Comparison of ENCODE assay signal across 8 cellular contexts in the genomic region with DNA sequence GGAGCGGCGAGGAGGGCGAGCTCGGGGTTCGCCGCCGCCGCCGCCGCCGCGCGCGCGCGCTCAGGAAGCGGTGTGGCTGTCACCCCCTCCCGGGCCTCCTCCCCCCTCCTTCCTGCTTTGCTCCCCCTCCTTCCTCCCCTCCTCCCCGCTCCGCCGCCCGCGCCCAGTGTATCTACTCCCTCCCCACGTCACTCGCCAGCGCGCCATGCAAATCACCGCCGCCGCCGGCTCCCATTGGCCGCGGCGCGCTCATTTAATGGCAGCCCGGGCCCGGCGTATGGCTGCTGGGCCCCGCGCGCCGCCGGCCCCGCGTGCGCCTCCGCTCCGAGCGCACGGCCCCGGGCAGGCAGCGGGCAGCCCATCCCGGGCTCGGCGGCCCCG. TPM values are rescaled to one million over a fixed set of nuclear protein-coding genes. Genes with fewer than 3 reads are reported as not detected.
DNase-seq lines count a peak whose midpoint lies in the region; ATAC-seq and TF ChIP-seq lines count a peak whose summit lies in the region.

No MANE protein-coding gene starts in this region.

- no peak overlapping the region for H3K4me2 ChIP-seq in fibroblast of lung (ENCODE audit: extremely low read depth, insufficient read depth, low read length)
- peak overlapping the region; percentile 49 for H3K4me2 ChIP-seq in trophoblast cell (ENCODE audit: low read length)

- peaks cover 17% of the 10 kb centered on the region for H3K9me3 Mint-ChIP-seq in activated CD8-positive, alpha-beta T cell treated with anti-CD3 and anti-CD28 coated beads, Interleukin-2, amount 10 ng/mL, durations not matched to agents 7 days and 5 days (ENCODE audit: insufficient read depth)

- H3K23ac ChIP-seq in trophoblast cell (ENCODE audit: low read length): no peak overlapping the region

- no peak overlapping the region for H4K91ac ChIP-seq in trophoblast cell (ENCODE audit: low read depth, low read length)

- no peak overlapping the region for H2BK120ac ChIP-seq in trophoblast cell (ENCODE audit: insufficient read depth, low read length, poor library complexity)

- H3K27me3 ChIP-seq in fibroblast of lung (ENCODE audit: control insufficient read depth, insufficient read depth, low read length) (peaks cover 39% of the 10 kb centered on the region), trophoblast cell (ENCODE audit: insufficient read depth, low read length) (peaks cover 87% of the 10 kb centered on the region), transverse colon (peaks cover 96% of the 10 kb centered on the region)

- H3K18ac ChIP-seq in trophoblast cell (ENCODE audit: low read length): no peak overlapping the region

- no peak overlapping the region for H3K27ac Mint-ChIP-seq in activated CD8-positive, alpha-beta T cell treated with anti-CD3 and anti-CD28 coated beads, Interleukin-2, amount 10 ng/mL, durations not matched to agents 7 days and 5 days

- peak; percentile 36 for ATAC-seq in activated CD8-positive, alpha-beta T cell treated with anti-CD3 and anti-CD28 coated beads, Interleukin-2, amount 10 ng/mL, durations not matched to agents 7 days and 5 days
- ATAC-seq in GM21526 (IDR thresholded peaks at IDR 0.05; ENCODE audit: low FRiP score, unreplicated experiment): no peak

- DNase-seq in NCI-H128 (lab: John Stamatoyannopoulos, UW; ENCODE audit: unreplicated experiment): peak; percentile 86
- peak; percentile 35 for DNase-seq in activated CD8-positive, alpha-beta T cell treated with anti-CD3 and anti-CD28 coated beads, Interleukin-2, amount 10 ng/mL, durations not matched to agents 7 days and 5 days
- DNase-seq in fibroblast of lung (ENCODE audit: low read depth in 2 of 2): peak; percentile 38 to 49
- no peak for DNase-seq in trophoblast cell
- peak; percentile 45 for DNase-seq in transverse colon
- no peak for DNase-seq in SHP77 (lab: John Stamatoyannopoulos, UW)
- no peak for DNase-seq in GM13976 (ENCODE audit: low spot score)

- no peak overlapping the region for H3K4me3 ChIP-seq in fibroblast of lung (replicated peaks in 1 of 4; ENCODE audit: control extremely low read depth in 1 of 4, insufficient read depth in 1 of 4, low read depth in 3 of 4, low read length in 4 of 4)
- no peak overlapping the region for H3K4me3 ChIP-seq in trophoblast cell (ENCODE audit: low read depth, low read length)
- H3K4me3 ChIP-seq in transverse colon: peak overlapping the region in 3 of 4 donors; percentile 10 to 41 (median 20)

- CTCF ChIA-PET in activated CD8-positive, alpha-beta T cell treated with anti-CD3 and anti-CD28 coated beads, Interleukin-2, amount 10 ng/mL, durations not matched to agents 7 days and 5 days (lab: Charles Lee): no interaction called here

- H3K27ac ChIP-seq in fibroblast of lung (ENCODE audit: insufficient read depth, low read length) (no peak overlapping the region), trophoblast cell (ENCODE audit: low read depth, low read length) (no peak overlapping the region), transverse colon (no peak overlapping the region)

- TF ChIP-seq CTCF in fibroblast of lung (conservative IDR thresholded peaks at IDR 0.05 in 1 of 2, IDR thresholded peaks at IDR 0.05 in 1 of 2; ENCODE audit: low read depth in 1 of 2, low read length in 2 of 2) (no peak), transverse colon (IDR thresholded peaks at IDR 0.05) (no peak), GM13976 (IDR thresholded peaks at IDR 0.05; ENCODE audit: borderline replicate concordance, control extremely low read depth, extremely low read depth, insufficient read depth, missing control alignments) (no peak)

- no CpG with 5 or more reads among the region's 56 CpGs for WGBS in trophoblast cell (ENCODE audit: extremely low coverage, insufficient coverage, insufficient read length)
- WGBS in transverse colon (ENCODE audit: low coverage in 1 of 2), 2 donors: 20% methylated on average over 31 of the region's 56 CpGs; no CpG with 5 or more reads in 1 of the 2 donors

- TF ChIP-seq POLR2A in transverse colon (IDR thresholded peaks at IDR 0.05): no peak

- H4K20me1 ChIP-seq in fibroblast of lung (ENCODE audit: control insufficient read depth, extremely low read depth, insufficient read depth, low read length): no peaks in the 10 kb centered on the region

- H3K9me3 ChIP-seq in fibroblast of lung (ENCODE audit: control insufficient read depth, insufficient read depth, low read depth, low read length) (no peaks in the 10 kb centered on the region), trophoblast cell (ENCODE audit: insufficient read depth, low read depth, low read length) (peaks cover 6% of the 10 kb centered on the region), transverse colon (no peaks in the 10 kb centered on the region)

- no peaks in the 10 kb centered on the region for H3K79me1 ChIP-seq in trophoblast cell (ENCODE audit: low read length)

- H2AFZ ChIP-seq in fibroblast of lung (ENCODE audit: low read length): no peak overlapping the region
- no peak overlapping the region for H2AFZ ChIP-seq in trophoblast cell (ENCODE audit: insufficient read depth, low read length, poor library complexity)

- H3K4me1 ChIP-seq in fibroblast of lung (ENCODE audit: control insufficient read depth, extremely low read depth, insufficient read depth, low read length) (no peaks in the 10 kb centered on the region), trophoblast cell (ENCODE audit: control insufficient read depth in 1 of 2, insufficient read depth in 2 of 2, low read length in 2 of 2) (peaks cover 7 to 8% of the 10 kb centered on the region in 2 experiments), transverse colon (peaks cover 0 to 36% (median 7%) of the 10 kb centered on the region in 4 donors)

- H2BK12ac ChIP-seq in trophoblast cell (ENCODE audit: low read length): no peak overlapping the region

- TF ChIP-seq EP300 in transverse colon (IDR thresholded peaks at IDR 0.05; ENCODE audit: low read depth): no peak

- POLR2A ChIA-PET in activated CD8-positive, alpha-beta T cell treated with anti-CD3 and anti-CD28 coated beads, Interleukin-2, amount 10 ng/mL, durations not matched to agents 7 days and 5 days (lab: Charles Lee): no interaction called here

- intact Hi-C loops in transverse colon (cut with DNase I; ENCODE audit: low total_unique reads): no loop called here

- no peak overlapping the region for H3K4ac ChIP-seq in trophoblast cell (ENCODE audit: low read depth, low read length)

- in situ Hi-C loops in transverse colon (cut with MboI; ENCODE audit: low pct_ligation_motif_present in 1 of 4, low pct_unique_long_range_greater_than_20kb in 1 of 4, low sequenced_read_pairs in 3 of 4): no loop called here
- in situ Hi-C loops in GM13976 (cut with MboI; ENCODE audit: low sequenced_read_pairs, unreplicated experiment): no loop called here

- H2BK5ac ChIP-seq in trophoblast cell (ENCODE audit: low read depth, low read length, poor library complexity): no peak overlapping the region

- H3K9ac ChIP-seq in fibroblast of lung (ENCODE audit: insufficient read depth, low read length) (no peak overlapping the region), trophoblast cell (ENCODE audit: low read length) (no peak overlapping the region)

- no peak overlapping the region for H4K12ac ChIP-seq in trophoblast cell (ENCODE audit: low read depth, low read length)

- H3K36me3 ChIP-seq in fibroblast of lung (ENCODE audit: control insufficient read depth, insufficient read depth, low read length) (no peaks in the 10 kb centered on the region), trophoblast cell (ENCODE audit: control insufficient read depth in 1 of 2, insufficient read depth in 2 of 2, low read length in 2 of 2) (no peaks in the 10 kb centered on the region), transverse colon (no peaks in the 10 kb centered on the region)

- H3K14ac ChIP-seq in trophoblast cell (ENCODE audit: low read length): no peak overlapping the region

- H3K79me2 ChIP-seq in fibroblast of lung (ENCODE audit: control insufficient read depth, insufficient read depth, low read length): no peaks in the 10 kb centered on the region
- H3K79me2 ChIP-seq in trophoblast cell (ENCODE audit: control insufficient read depth, insufficient read depth, low read length, poor library complexity): no peaks in the 10 kb centered on the region

- H3K36me3 Mint-ChIP-seq in activated CD8-positive, alpha-beta T cell treated with anti-CD3 and anti-CD28 coated beads, Interleukin-2, amount 10 ng/mL, durations not matched to agents 7 days and 5 days (ENCODE audit: low read depth): peaks cover 26% of the 10 kb centered on the region

- no peaks in the 10 kb centered on the region for H3K4me1 Mint-ChIP-seq in activated CD8-positive, alpha-beta T cell treated with anti-CD3 and anti-CD28 coated beads, Interleukin-2, amount 10 ng/mL, durations not matched to agents 7 days and 5 days (ENCODE audit: low read depth)

- H3K4me3 Mint-ChIP-seq in activated CD8-positive, alpha-beta T cell treated with anti-CD3 and anti-CD28 coated beads, Interleukin-2, amount 10 ng/mL, durations not matched to agents 7 days and 5 days: no peak overlapping the region

- H2AK5ac ChIP-seq in trophoblast cell (ENCODE audit: low read length): no peak overlapping the region

- H3K27me3 Mint-ChIP-seq in activated CD8-positive, alpha-beta T cell treated with anti-CD3 and anti-CD28 coated beads, Interleukin-2, amount 10 ng/mL, durations not matched to agents 7 days and 5 days (ENCODE audit: low read depth): peaks cover 67% of the 10 kb centered on the region

- H4K8ac ChIP-seq in trophoblast cell (ENCODE audit: low read depth, low read length): no peak overlapping the region

RNA-seq across cellular contexts. Expression of a gene that starts 0.3 kb away (rescaled TPM):
- total RNA-seq in activated CD8-positive, alpha-beta T cell treated with anti-CD3 and anti-CD28 coated beads, Interleukin-2, amount 10 ng/mL, durations not matched to agents 7 days and 5 days: not detected
- not detected in 2 replicates for total RNA-seq in fibroblast of lung
- polyA plus RNA-seq in fibroblast of lung: not detected in 2 replicates
- not detected in 2 replicates for polyA plus RNA-seq in fibroblast of lung (2012)
- polyA minus RNA-seq in fibroblast of lung (ENCODE audit: low replicate concordance): not detected in 2 replicates
- polyA plus RNA-seq in trophoblast cell (2013): not detected in 2 replicates
- not detected for total RNA-seq in transverse colon

Comparison
In these comparisons a context has a peak if more than half of its experiments do, and no peak if none do; other contexts are left out.
1. DNase-seq: peak in NCI-H128 (single experiment), activated CD8-positive, alpha-beta T cell treated with anti-CD3 and anti-CD28 coated beads, Interleukin-2, amount 10 ng/mL, durations not matched to agents 7 days and 5 days (single experiment), fibroblast of lung (2 of 2) and transverse colon (single experiment); none in trophoblast cell (0 of 2), SHP77 (0 of 2) and GM13976 (single experiment).
2. H3K4me3 ChIP-seq: peak in transverse colon (3 of 4); none in fibroblast of lung (0 of 4) and trophoblast cell (single experiment).